In the genomic region with DNA sequence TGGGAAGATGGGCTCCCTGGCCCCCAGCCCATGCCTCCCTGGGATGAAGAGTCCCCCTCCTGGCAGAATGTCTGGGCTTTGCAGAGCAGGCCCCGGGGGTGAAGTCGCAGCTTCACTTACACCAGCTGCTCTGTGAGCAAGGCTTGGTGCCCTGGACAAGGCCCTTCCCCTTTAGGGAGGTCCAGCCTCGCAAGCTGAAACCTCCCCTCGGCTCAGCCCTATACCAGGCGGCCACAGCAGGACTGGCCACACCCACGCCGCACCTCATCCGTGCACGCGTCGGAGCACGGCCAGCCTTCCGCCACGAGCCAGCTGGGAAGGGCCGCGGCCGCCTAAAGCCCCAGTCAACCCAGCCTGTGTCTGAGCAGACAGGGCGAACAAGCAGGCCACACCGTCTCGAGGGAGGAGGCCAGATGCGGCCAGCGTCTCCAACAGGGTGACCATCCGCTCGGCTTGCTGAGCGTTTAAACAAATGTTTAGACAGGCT, we compare ENCODE assay signal across 8 cellular contexts.
A peak's percentile ranks its signal among the peaks of the same experiment; 100 is the strongest.
DNase-seq lines count a peak whose midpoint lies in the region; ATAC-seq, FAIRE-seq and TF ChIP-seq lines count a peak whose summit lies in the region.

No MANE protein-coding gene starts in this region.

- POLR2A ChIA-PET in A549 (lab: Yijun Ruan, JAX) = interaction anchor here (0.5 kb wide), 1 partner anchor 336 kb away, joined by 6 read pairs; no protein-coding TSS in a partner anchor

- no peak for TF ChIP-seq CTCF in A549 (IDR thresholded peaks at IDR 0.05)
- no peak for TF ChIP-seq CTCF in VCaP (conservative IDR thresholded peaks at IDR 0.05)
- no peak for TF ChIP-seq CTCF in sigmoid colon (IDR thresholded peaks at IDR 0.05)

- intact Hi-C loops in left cardiac atrium (cut with DNase I) = no loop called here
- intact Hi-C loops in sigmoid colon (cut with DNase I) = no loop called here

- H3K9me3 ChIP-seq in A549 (no peaks in the 10 kb centered on the region), sigmoid colon (no peaks in the 10 kb centered on the region)

- peaks cover 0 to 24% (median 2%) of the 10 kb centered on the region in 4 donors for H3K36me3 ChIP-seq in sigmoid colon

- peak; percentile 20 to 61 for DNase-seq in A549 (ENCODE audit: low read depth in 1 of 2, low spot score in 1 of 2)
- peak; percentile 91 for DNase-seq in HuH-7.5 (ENCODE audit: low spot score)
- DNase-seq in left cardiac atrium = peak; percentile 87
- DNase-seq in sigmoid colon = peak; percentile 84
- no peak for DNase-seq in activated CD4-positive, alpha-beta T cell treated with anti-CD3 and anti-CD28 coated beads, Interleukin-2, amount 50 U/mL, for 4 hours
- no peak for DNase-seq in globus pallidus (ENCODE audit: low spot score)

- TF ChIP-seq EP300 in A549 (IDR thresholded peaks at IDR 0.05) = no peak
- TF ChIP-seq EP300 in sigmoid colon (IDR thresholded peaks at IDR 0.05) = no peak

- peak; percentile 88 to 95 for ATAC-seq in A549
- ATAC-seq in left cardiac atrium = peak; percentile 94 to 96
- ATAC-seq in HG02884 (IDR thresholded peaks at IDR 0.05; ENCODE audit: unreplicated experiment) = no peak

- TF ChIP-seq POLR2A in A549 (IDR thresholded peaks at IDR 0.05; ENCODE audit: low read length) (0 out of 2 replicates have a peak, but pooled peaks have one; percentile 16), sigmoid colon (IDR thresholded peaks at IDR 0.05) (no peak)

- no peaks in the 10 kb centered on the region for H3K4me1 ChIP-seq in A549
- peaks cover 0 to 11% (median 5%) of the 10 kb centered on the region in 4 donors for H3K4me1 ChIP-seq in sigmoid colon

- peak overlapping the region; percentile 59 for H3K4me2 ChIP-seq in A549

- CTCF ChIA-PET in A549 (lab: Yijun Ruan, JAX) = interaction anchor here (0.7 to 5.2 kb wide), 2 partner anchors 12 to 1481 kb away, joined by 3 to 26 read pairs; no protein-coding TSS in a partner anchor

- no peak for FAIRE-seq in A549 (lab: Jason Lieb, UNC)

- 61% methylated on average over 13 of the region's 25 CpGs for WGBS in A549 (ENCODE audit: missing lambda C conversion rate)
- 7 to 23% methylated on average over 25 of the region's 25 CpGs for WGBS in sigmoid colon, 2 donors

- H3K4me3 ChIP-seq in A549 = no peak overlapping the region
- peak overlapping the region in 2 of 4 donors; percentile 2 to 26 for H3K4me3 ChIP-seq in sigmoid colon

- H3K27ac ChIP-seq in A549 (no peak overlapping the region), VCaP (peak overlapping the region; percentile 23), sigmoid colon (no peak overlapping the region)

- H3K27me3 ChIP-seq in sigmoid colon = no peaks in the 10 kb centered on the region

- no peak for TF ChIP-seq RAD21 in A549 (conservative IDR thresholded peaks at IDR 0.05 in 1 of 2, IDR thresholded peaks at IDR 0.05 in 1 of 2)

TF ChIP-seq in A549, 52 proteins besides CTCF, POLR2A, EP300 and RAD21:
- TF ChIP-seq EHMT2 (IDR thresholded peaks at IDR 0.05; ENCODE audit: low read depth) (no peak), POLR2AphosphoS2 (conservative IDR thresholded peaks at IDR 0.05; ENCODE audit: low read length) (no peak), HDAC2 (IDR thresholded peaks at IDR 0.05) (no peak), ESRRA (IDR thresholded peaks at IDR 0.05; ENCODE audit: borderline replicate concordance, low read length) (no peak), ZNF302 (CRISPR knock-in tag; IDR thresholded peaks at IDR 0.05) (no peak), ELK1 (IDR thresholded peaks at IDR 0.05; ENCODE audit: low read depth, low read length) (no peak), NFE2L2 (conservative IDR thresholded peaks at IDR 0.05; ENCODE audit: low read length) (no peak), HOXA7 (CRISPR knock-in tag; IDR thresholded peaks at IDR 0.05) (no peak), ZC3H11A (IDR thresholded peaks at IDR 0.05) (no peak), RARB (CRISPR knock-in tag; IDR thresholded peaks at IDR 0.05) (no peak), MAFK (IDR thresholded peaks at IDR 0.05; ENCODE audit: partially characterized antibody) (no peak), RFX5 (IDR thresholded peaks at IDR 0.05) (no peak), SREBF2 (IDR thresholded peaks at IDR 0.05) (no peak), TP53 (CRISPR knock-in tag; IDR thresholded peaks at IDR 0.05) (no peak)
- TF ChIP-seq, protein P1, sequence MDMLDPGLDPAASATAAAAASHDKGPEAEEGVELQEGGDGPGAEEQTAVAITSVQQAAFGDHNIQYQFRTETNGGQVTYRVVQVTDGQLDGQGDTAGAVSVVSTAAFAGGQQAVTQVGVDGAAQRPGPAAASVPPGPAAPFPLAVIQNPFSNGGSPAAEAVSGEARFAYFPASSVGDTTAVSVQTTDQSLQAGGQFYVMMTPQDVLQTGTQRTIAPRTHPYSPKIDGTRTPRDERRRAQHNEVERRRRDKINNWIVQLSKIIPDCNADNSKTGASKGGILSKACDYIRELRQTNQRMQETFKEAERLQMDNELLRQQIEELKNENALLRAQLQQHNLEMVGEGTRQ (IDR thresholded peaks at IDR 0.05) = no peak

Comparison
In these comparisons a context has a peak if more than half of its experiments do, and no peak if none do; other contexts are left out.
1. DNase-seq: peak in A549 (2 of 2), HuH-7.5 (single experiment), left cardiac atrium (single experiment) and sigmoid colon (single experiment); none in activated CD4-positive, alpha-beta T cell treated with anti-CD3 and anti-CD28 coated beads, Interleukin-2, amount 50 U/mL, for 4 hours (0 of 2) and globus pallidus (single experiment).